Comparison of ENCODE assay signal across 9 cellular contexts in the genomic region with DNA sequence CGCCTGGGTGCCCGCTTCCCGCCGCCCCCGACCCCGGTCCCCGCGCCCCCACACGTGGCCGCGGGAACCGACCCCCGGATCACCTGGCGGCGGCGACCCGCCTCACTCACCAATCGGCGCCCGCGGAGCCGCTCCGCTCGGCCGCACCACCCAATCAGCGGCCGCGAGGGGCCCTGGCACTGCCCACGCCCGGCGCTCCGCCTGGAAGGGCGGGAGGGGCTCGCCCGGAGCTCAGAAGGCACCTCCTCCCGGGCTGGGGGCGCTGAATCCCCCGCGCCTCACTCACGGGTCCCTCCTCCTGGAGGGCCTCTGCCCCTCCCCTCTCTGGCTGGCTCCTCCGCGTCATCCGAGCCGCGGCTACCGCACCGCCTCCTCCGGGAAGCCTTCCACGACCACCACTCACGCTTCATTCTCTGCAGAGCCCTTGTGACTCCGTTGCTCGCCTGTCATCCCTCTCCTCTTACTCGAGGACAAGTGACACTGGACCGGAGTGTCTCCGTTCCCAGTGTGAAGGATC. TPM values are rescaled to one million over a fixed set of nuclear protein-coding genes. Genes with fewer than 3 reads are reported as not detected.
DNase-seq lines count a peak whose midpoint lies in the region; ATAC-seq, FAIRE-seq and TF ChIP-seq lines count a peak whose summit lies in the region.
"Had no signal": no experiment of that assay in that cellular context is flagged by ENCODE, and none has a peak within 500 bp of the region (broad histone marks: within the 10 kb centered on the region; RNA-seq: fewer than 3 reads in every experiment).

No MANE protein-coding gene starts in this region.

- H3K18ac ChIP-seq in H1 (ENCODE audit: extremely low read depth, low read length), result no peak overlapping the region

- H3K9me3 Mint-ChIP-seq in activated CD8-positive, alpha-beta T cell treated with anti-CD3 and anti-CD28 coated beads, Interleukin-2, amount 10 ng/mL, durations not matched to agents 7 days and 5 days (ENCODE audit: insufficient read depth), result no peaks in the 10 kb centered on the region

- H4K8ac ChIP-seq in H1 (ENCODE audit: extremely low read depth, insufficient read depth, low read length), result 0 out of 2 replicates have a peak overlapping the region, but pooled peaks have one; percentile 53

- no peak for FAIRE-seq in H1 (lab: Jason Lieb, UNC)
- FAIRE-seq: colon had no signal

- H3K14ac ChIP-seq in H1 (ENCODE audit: insufficient read length), result no peak overlapping the region

- no peaks in the 10 kb centered on the region for H3K9me3 ChIP-seq in H1 (ENCODE audit: insufficient read depth in 2 of 2, low read depth in 1 of 2, low read length in 1 of 2)

- H2BK20ac ChIP-seq in H1 (ENCODE audit: low read length), result no peak overlapping the region

- CTCF ChIA-PET in activated CD8-positive, alpha-beta T cell treated with anti-CD3 and anti-CD28 coated beads, Interleukin-2, amount 10 ng/mL, durations not matched to agents 7 days and 5 days (lab: Charles Lee), result interaction anchor here (0.7 kb wide), 1 partner anchor 36 kb away, joined by 3 read pairs; no protein-coding TSS in a partner anchor
- CTCF ChIA-PET in H1 (lab: Charles Lee; ENCODE audit: partially characterized antibody), result interaction anchor here (0.6 to 4.6 kb wide), 6 partner anchors 15 to 177 kb away, joined by 3 to 34 read pairs (median 10); partner anchors contain the start of gene KIF17

- no peak overlapping the region for H3K23ac ChIP-seq in H1 (ENCODE audit: insufficient read length)

- no peaks in the 10 kb centered on the region for H3K79me1 ChIP-seq in H1 (ENCODE audit: low read depth, low read length)

- no peak overlapping the region for H2BK120ac ChIP-seq in H1 (replicated peaks; ENCODE audit: low read depth, low read length)

- no peak overlapping the region for H2BK15ac ChIP-seq in H1 (ENCODE audit: low read length)

- H2AK5ac ChIP-seq in H1 (ENCODE audit: low read depth, low read length), result no peak overlapping the region

- H4K91ac ChIP-seq in H1 (replicated peaks; ENCODE audit: insufficient read length, low read length), result no peak overlapping the region

- peaks cover 20% of the 10 kb centered on the region for H3K4me1 Mint-ChIP-seq in activated CD8-positive, alpha-beta T cell treated with anti-CD3 and anti-CD28 coated beads, Interleukin-2, amount 10 ng/mL, durations not matched to agents 7 days and 5 days (ENCODE audit: low read depth)

- H3K27me3 ChIP-seq in H1 (replicated peaks in 1 of 4; ENCODE audit: control insufficient read depth in 3 of 4, extremely low read depth in 1 of 4, insufficient read depth in 3 of 4, low read length in 3 of 4), result peaks cover 2 to 30% (median 27%) of the 10 kb centered on the region in 4 experiments

- peak overlapping the region; percentile 80; the same call in 1 of the 2 replicates for H2AFZ ChIP-seq in H1 (ENCODE audit: low read length)

- peaks cover 5 to 46% (median 35%) of the 10 kb centered on the region in 4 experiments for H3K4me1 ChIP-seq in H1 (replicated peaks in 1 of 4; ENCODE audit: control insufficient read depth in 3 of 4, insufficient read depth in 4 of 4, low read length in 3 of 4)

- H3K56ac ChIP-seq in H1 (replicated peaks; ENCODE audit: insufficient read length, low read depth, low read length), result no peak overlapping the region

- no peak for TF ChIP-seq CTCF in H1 (IDR thresholded peaks at IDR 0.05; ENCODE audit: control extremely low read depth in 1 of 3, insufficient read depth in 1 of 3, low read depth in 1 of 3, low read length in 3 of 3)

- H4K20me1 ChIP-seq in H1 (replicated peaks in 1 of 2; ENCODE audit: control insufficient read depth in 1 of 2, insufficient read depth in 2 of 2, low read length in 2 of 2), result peaks cover 1 to 3% of the 10 kb centered on the region in 2 experiments

- H3K4me3 Mint-ChIP-seq in activated CD8-positive, alpha-beta T cell treated with anti-CD3 and anti-CD28 coated beads, Interleukin-2, amount 10 ng/mL, durations not matched to agents 7 days and 5 days, result peak overlapping the region; percentile 76

- H3K4me3 ChIP-seq in H1 (ENCODE audit: extremely low read depth in 1 of 4, insufficient read depth in 2 of 4, low read depth in 3 of 4, low read length in 4 of 4), result peak overlapping the region; percentile 56 to 71 (median 69)

- POLR2A ChIA-PET in activated CD8-positive, alpha-beta T cell treated with anti-CD3 and anti-CD28 coated beads, Interleukin-2, amount 10 ng/mL, durations not matched to agents 7 days and 5 days (lab: Charles Lee), result interaction anchor here (0.6 to 1.5 kb wide), 3 partner anchors 15 to 54 kb away, joined by 3 to 4 read pairs (median 3); partner anchors contain the start of genes HP1BP3 and KIF17
- POLR2A ChIA-PET in H1 (lab: Charles Lee; ENCODE audit: partially characterized antibody), result interaction anchor here (1.0 to 7.8 kb wide), 3 partner anchors 10 to 96 kb away, joined by 3 to 68 read pairs (median 4); partner anchors contain the start of gene KIF17

- no peak for TF ChIP-seq RAD21 in H1 (IDR thresholded peaks at IDR 0.05 in 1 of 2, conservative IDR thresholded peaks at IDR 0.05 in 1 of 2; ENCODE audit: low read depth in 2 of 2, low read length in 2 of 2)

- H2BK12ac ChIP-seq in H1 (ENCODE audit: low read depth, low read length), result no peak overlapping the region

- no peak overlapping the region for H4K5ac ChIP-seq in H1 (ENCODE audit: insufficient read length, low read depth, low read length)

- 4% methylated on average over 28 of the region's 55 CpGs; no CpG with 5 or more reads in 1 of the 2 experiments for WGBS in H1 (ENCODE audit: extremely low coverage in 1 of 2, insufficient coverage in 1 of 2, insufficient read length in 1 of 2, insufficient replicate concordance in 2 of 2, low coverage in 1 of 2, low lambda C conversion rate in 2 of 2, missing lambda C conversion rate in 1 of 2), 2 experiments

- peak overlapping the region; percentile 97 for H3K4me2 ChIP-seq in H1 (ENCODE audit: insufficient read depth in 1 of 2, low read depth in 2 of 2, low read length in 2 of 2)

- H3K36me3 Mint-ChIP-seq in activated CD8-positive, alpha-beta T cell treated with anti-CD3 and anti-CD28 coated beads, Interleukin-2, amount 10 ng/mL, durations not matched to agents 7 days and 5 days (ENCODE audit: low read depth), result peaks cover 7% of the 10 kb centered on the region

- peak overlapping the region; percentile 43 for H3K27ac Mint-ChIP-seq in activated CD8-positive, alpha-beta T cell treated with anti-CD3 and anti-CD28 coated beads, Interleukin-2, amount 10 ng/mL, durations not matched to agents 7 days and 5 days

- peaks cover 32% of the 10 kb centered on the region for H3K27me3 Mint-ChIP-seq in activated CD8-positive, alpha-beta T cell treated with anti-CD3 and anti-CD28 coated beads, Interleukin-2, amount 10 ng/mL, durations not matched to agents 7 days and 5 days (ENCODE audit: low read depth)

- no peaks in the 10 kb centered on the region for H3K36me3 ChIP-seq in H1 (ENCODE audit: control insufficient read depth in 2 of 4, insufficient read depth in 4 of 4, low read length in 3 of 4)

- H3K27ac ChIP-seq in H1 (ENCODE audit: low read depth, low read length), result no peak overlapping the region

- TF ChIP-seq EP300 in H1 (IDR thresholded peaks at IDR 0.05; ENCODE audit: borderline replicate concordance in 1 of 2, low read depth in 2 of 2, low read length in 2 of 2), result no peak

- H3K9ac ChIP-seq in H1 (replicated peaks in 1 of 4; ENCODE audit: extremely low read depth in 1 of 4, low read depth in 3 of 4, low read length in 3 of 4), result peak overlapping the region in 1 of 4 experiments; percentile 29; a peak in 1 of 7 replicates

- H3K23me2 ChIP-seq in H1 (ENCODE audit: low read depth, low read length), result peaks cover 11% of the 10 kb centered on the region; the same call in 1 of the 2 replicates

- H3K4ac ChIP-seq in H1 (replicated peaks; ENCODE audit: insufficient read length, low read depth, low read length), result no peak overlapping the region

- no peaks in the 10 kb centered on the region; a peak in 1 of 4 replicates for H3K79me2 ChIP-seq in H1 (ENCODE audit: control insufficient read depth in 1 of 2, insufficient read depth in 2 of 2, low read length in 2 of 2)

- no peak for TF ChIP-seq POLR2A in H1 (IDR thresholded peaks at IDR 0.05; ENCODE audit: control extremely low read depth in 1 of 2, low read depth in 2 of 2, low read length in 2 of 2)

- DNase-seq in ELF-1 (ENCODE audit: low read depth, low spot score) (peak; percentile 67), NCI-H2227 treated with DMSO at 0.1 percent for 48 hours (lab: John Stamatoyannopoulos, UW) (peak; percentile 45), H1 (ENCODE audit: low read depth in 1 of 2, low spot score in 2 of 2) (peak; percentile 56 to 88), mesenteric fat pad (ENCODE audit: low spot score) (peak; percentile 92), DMS153 (lab: John Stamatoyannopoulos, UW) (no peak)
- peak; percentile 54 for DNase-seq in activated CD8-positive, alpha-beta T cell treated with anti-CD3 and anti-CD28 coated beads, Interleukin-2, amount 10 ng/mL, durations not matched to agents 7 days and 5 days
- peak; percentile 49 to 54 for DNase-seq in stimulated activated CD8-positive, alpha-beta memory T cell treated with anti-CD3 and anti-CD28 coated beads, Interleukin-2, amount 100 ng/mL, for 48 hours (ENCODE audit: low read depth in 2 of 2)

- ATAC-seq in HG02623 (IDR thresholded peaks at IDR 0.05; ENCODE audit: unreplicated experiment), result peak; percentile 49
- peak; percentile 77 for ATAC-seq in activated CD8-positive, alpha-beta T cell treated with anti-CD3 and anti-CD28 coated beads, Interleukin-2, amount 10 ng/mL, durations not matched to agents 7 days and 5 days

- no peak overlapping the region for H2BK5ac ChIP-seq in H1 (ENCODE audit: low read depth, low read length)

RNA-seq across cellular contexts. Expression of gene SH2D5, which starts 0.4 kb away (rescaled TPM):
- total RNA-seq in activated CD8-positive, alpha-beta T cell treated with anti-CD3 and anti-CD28 coated beads, Interleukin-2, amount 10 ng/mL, durations not matched to agents 7 days and 5 days, result under 1 TPM in 1 of 2 experiments, not detected in 1; 0.05 TPM
- total RNA-seq in H1 (2021; fragmentation: NEBNext Ultra II Directional; extraction: Animal tissue kit (Norgen Biotek cat#: 25700)), result 18.3 and 18.4 TPM in 2 replicates
- polyA plus RNA-seq in H1 (2011; rRNA removed), result 13.2 and 16.7 TPM in 2 replicates
- 18.1 TPM for polyA plus RNA-seq in H1 (2011; cell fraction: cytosol; rRNA removed)
- polyA plus RNA-seq in H1 (2011; cell fraction: nucleus; rRNA removed), result 56.3 TPM
- polyA plus RNA-seq in H1 (2012, experiment 1 of 2), result 15.3 to 22.7 TPM (median 18.5 TPM) in 4 replicates
- polyA plus RNA-seq in H1 (2012, experiment 2 of 2), result 13.8 TPM
- 8.4 TPM for polyA plus RNA-seq in H1 (2013, experiment 1 of 2)
- polyA plus RNA-seq in H1 (2013, experiment 2 of 2), result 8.1 TPM
- 6.4 and 7.4 TPM in 2 replicates for polyA minus RNA-seq in H1 (2011; rRNA and poly(A)+ RNA removed)
- 5.1 TPM for polyA minus RNA-seq in H1 (2011; cell fraction: cytosol; rRNA and poly(A)+ RNA removed)
- polyA minus RNA-seq in H1 (2011; cell fraction: nucleus; rRNA and poly(A)+ RNA removed), result 9.6 TPM
- total RNA-seq in mesenteric fat pad, result 0.22 TPM

RNA-seq across cellular contexts. Expression of gene KIF17, which starts 14.3 kb away (rescaled TPM):
- total RNA-seq in activated CD8-positive, alpha-beta T cell treated with anti-CD3 and anti-CD28 coated beads, Interleukin-2, amount 10 ng/mL, durations not matched to agents 7 days and 5 days, result not detected
- 9.9 and 10.4 TPM in 2 replicates for total RNA-seq in H1 (2021; fragmentation: NEBNext Ultra II Directional; extraction: Animal tissue kit (Norgen Biotek cat#: 25700))
- polyA plus RNA-seq in H1 (2011; rRNA removed), result 6.9 and 10.5 TPM in 2 replicates
- polyA plus RNA-seq in H1 (2011; cell fraction: cytosol; rRNA removed), result 9.7 TPM
- 14.6 TPM for polyA plus RNA-seq in H1 (2011; cell fraction: nucleus; rRNA removed)
- 6.2 to 10.5 TPM (median 8.5 TPM) in 4 replicates for polyA plus RNA-seq in H1 (2012, experiment 1 of 2)
- polyA plus RNA-seq in H1 (2012, experiment 2 of 2), result 5.9 TPM
- 7.4 TPM for polyA plus RNA-seq in H1 (2013, experiment 1 of 2)
- polyA plus RNA-seq in H1 (2013, experiment 2 of 2), result 6.7 TPM
- 8.8 and 14.3 TPM in 2 replicates for polyA minus RNA-seq in H1 (2011; rRNA and poly(A)+ RNA removed)
- polyA minus RNA-seq in H1 (2011; cell fraction: cytosol; rRNA and poly(A)+ RNA removed), result 10.8 TPM
- 11.0 TPM for polyA minus RNA-seq in H1 (2011; cell fraction: nucleus; rRNA and poly(A)+ RNA removed)
- total RNA-seq in mesenteric fat pad, result 4.6 TPM

RNA-seq across cellular contexts. Expression of gene HP1BP3, which starts 55.0 kb away (rescaled TPM):
- 100 to 1,000 TPM; 316 to 324 TPM for total RNA-seq in activated CD8-positive, alpha-beta T cell treated with anti-CD3 and anti-CD28 coated beads, Interleukin-2, amount 10 ng/mL, durations not matched to agents 7 days and 5 days
- total RNA-seq in H1 (2021; fragmentation: NEBNext Ultra II Directional; extraction: Animal tissue kit (Norgen Biotek cat#: 25700)), result 121 and 125 TPM in 2 replicates
- 47.4 and 47.6 TPM in 2 replicates for polyA plus RNA-seq in H1 (2011; rRNA removed)
- polyA plus RNA-seq in H1 (2011; cell fraction: cytosol; rRNA removed), result 77.7 TPM
- 62.1 TPM for polyA plus RNA-seq in H1 (2011; cell fraction: nucleus; rRNA removed)
- polyA plus RNA-seq in H1 (2012, experiment 1 of 2), result 73.1 to 95.8 TPM (median 92.7 TPM) in 4 replicates
- 13.5 TPM for polyA plus RNA-seq in H1 (2012, experiment 2 of 2)
- polyA plus RNA-seq in H1 (2013, experiment 1 of 2), result 74.0 TPM
- 71.2 TPM for polyA plus RNA-seq in H1 (2013, experiment 2 of 2)
- polyA minus RNA-seq in H1 (2011; rRNA and poly(A)+ RNA removed), result 43.7 and 53.5 TPM in 2 replicates
- 42.9 TPM for polyA minus RNA-seq in H1 (2011; cell fraction: cytosol; rRNA and poly(A)+ RNA removed)
- polyA minus RNA-seq in H1 (2011; cell fraction: nucleus; rRNA and poly(A)+ RNA removed), result 113 TPM
- 149 TPM for total RNA-seq in mesenteric fat pad

Comparison
In these comparisons a context has a peak if more than half of its experiments do, and no peak if none do; other contexts are left out.
1. RNA of gene SH2D5, which starts 0.4 kb away (total RNA-seq): 18.3 to 18.4 TPM in H1; 0.22 TPM in mesenteric fat pad (single experiment) and 0.05 TPM in activated CD8-positive, alpha-beta T cell treated with anti-CD3 and anti-CD28 coated beads, Interleukin-2, amount 10 ng/mL, durations not matched to agents 7 days and 5 days; every median in the first group is over 10 times any median in the second.